Comparison of ENCODE assay signal across 19 cellular contexts in genomic region chr6:136344420-136344819, GRCh38. TPM values are rescaled to one million over a fixed set of nuclear protein-coding genes. Genes with fewer than 3 reads are reported as not detected.
DNase-seq lines count a peak whose midpoint lies in the region; TF ChIP-seq lines count a peak whose summit lies in the region.
"Had no signal": no experiment of that assay in that cellular context is flagged by ENCODE, and none has a peak within 500 bp of the region (broad histone marks: within the 10 kb centered on the region; RNA-seq: fewer than 3 reads in every experiment).

No MANE protein-coding gene starts in this region.

- in situ Hi-C loops in G401 (cut with HindIII; ENCODE audit: low sequenced_read_pairs) = no loop called here

- no peak for TF ChIP-seq CTCF in fibroblast of pulmonary artery (IDR thresholded peaks at IDR 0.05; ENCODE audit: low read length, missing control alignments)

- H3K4me3 ChIP-seq in fibroblast of pulmonary artery (replicated peaks; ENCODE audit: low read depth, low read length) = no peak overlapping the region
- H3K4me3 ChIP-seq: heart right ventricle had no signal

- peak; percentile 24 to 78 for DNase-seq in NCI-H524 (lab: John Stamatoyannopoulos, UW)
- no peak for DNase-seq in NCI-H524 treated with DMSO at 0.1 percent for 48 hours (lab: John Stamatoyannopoulos, UW)
- peak; percentile 10 for DNase-seq in amniotic epithelial cell (ENCODE audit: low read depth)
- DNase-seq in fibroblast of pulmonary artery (ENCODE audit: low read depth) = peak; percentile 58
- DNase-seq in stimulated activated naive CD4-positive, alpha-beta T cell (lab: John Stamatoyannopoulos, UW) = no peak
- DNase-seq in activated CD8-positive, alpha-beta memory T cell treated with anti-CD3 and anti-CD28 coated beads for 24 hours = no peak
- DNase-seq in G401 (ENCODE audit: low spot score) = no peak
- DNase-seq: activated CD4-positive, alpha-beta T cell treated with anti-CD3 and anti-CD28 coated beads, Interleukin-2, amount 10 ng/mL, durations not matched to agents 24 days and 14 days; CD8-positive, alpha-beta memory T cell; H9; heart right ventricle; kidney; midbrain; NCI-H1105 treated with DMSO at 0.1 percent for 48 hours; NCI-H226; occipital lobe; T1000 had no signal

- peak overlapping the region; percentile 10 for H3K27ac ChIP-seq in temporal lobe (ENCODE audit: low read depth, low read length)
- H3K27ac ChIP-seq: heart right ventricle, KMS-11 had no signal

RNA-seq across cellular contexts. Expression of gene BCLAF1, which starts 54.8 kb away (rescaled TPM):
- total RNA-seq in temporal lobe = 171 TPM
- 41.0 and 65.5 TPM in 2 replicates for total RNA-seq in G401 (2014; rRNA removed; shearing (Covaris generic))

Comparison
In these comparisons a context has a peak if more than half of its experiments do, and no peak if none do; other contexts are left out.
1. DNase-seq: peak in NCI-H524 (2 of 2), amniotic epithelial cell (single experiment) and fibroblast of pulmonary artery (single experiment); none in NCI-H524 treated with DMSO at 0.1 percent for 48 hours (single experiment), stimulated activated naive CD4-positive, alpha-beta T cell (0 of 6), activated CD8-positive, alpha-beta memory T cell treated with anti-CD3 and anti-CD28 coated beads for 24 hours (single experiment) and G401 (single experiment).